8 cellular contexts compared by ENCODE assay signal in the genomic region with DNA sequence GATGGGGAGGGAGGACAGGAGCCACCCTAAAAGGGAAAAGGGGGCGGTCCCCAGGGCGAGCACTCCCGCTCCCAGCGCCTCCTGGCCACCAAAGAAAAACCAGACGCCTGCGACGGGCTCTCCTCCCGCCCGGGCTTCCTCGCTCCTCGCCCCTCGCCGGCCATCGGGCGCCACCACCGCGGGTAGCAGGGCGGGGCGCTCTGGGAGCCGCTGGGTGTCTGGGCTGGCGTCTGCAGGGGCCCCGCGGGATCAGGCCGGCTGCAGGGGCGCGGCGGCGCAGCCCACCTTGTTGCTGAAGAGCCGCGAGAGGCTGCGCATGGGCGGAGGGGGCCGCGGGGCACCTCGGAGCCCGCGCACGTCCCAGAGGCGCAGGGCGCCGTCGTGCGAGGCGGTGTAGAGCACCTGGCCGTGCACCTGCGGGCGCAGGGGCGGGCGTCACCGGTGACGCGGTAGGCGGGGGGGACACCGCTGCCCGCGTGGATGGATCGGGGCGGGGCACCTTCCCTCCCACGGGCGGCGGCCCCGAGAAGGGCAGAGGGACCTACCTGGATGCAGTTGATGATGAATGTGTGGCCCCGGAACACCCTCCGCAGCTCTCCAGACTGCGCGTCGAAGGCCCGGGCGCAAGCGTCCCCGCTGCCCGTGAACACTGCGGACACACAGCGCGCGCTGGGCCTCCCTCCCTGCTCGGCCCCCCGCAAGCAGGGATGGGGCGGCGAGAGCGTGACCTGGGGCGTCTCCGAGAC. TPM values are rescaled to one million over a fixed set of nuclear protein-coding genes. Genes with fewer than 3 reads are reported as not detected.
DNase-seq lines count a peak whose midpoint lies in the region; ATAC-seq, FAIRE-seq and TF ChIP-seq lines count a peak whose summit lies in the region.

No MANE protein-coding gene starts in this region.

- H3K36me3 ChIP-seq in kidney (ENCODE audit: control insufficient read depth in 1 of 2, insufficient read depth in 2 of 2, low read length in 2 of 2) (peaks cover 0 to 8% of the 10 kb centered on the region in 2 donors), suprapubic skin (peaks cover 25% of the 10 kb centered on the region)

- no peak for TF ChIP-seq POLR2A in suprapubic skin (IDR thresholded peaks at IDR 0.05)

- peak overlapping the region; percentile 72 for H3K4me3 Mint-ChIP-seq in activated T-helper 17 cell treated with anti-CD3 and anti-CD28 coated beads, Interleukin-2, amount 50 U/mL, for 72 hours

- H3K27me3 Mint-ChIP-seq in activated T-helper 17 cell treated with anti-CD3 and anti-CD28 coated beads, Interleukin-2, amount 50 U/mL, for 72 hours = no peaks in the 10 kb centered on the region

- H3K9ac ChIP-seq in kidney (ENCODE audit: low read length in 2 of 2) = no peak overlapping the region

- no peaks in the 10 kb centered on the region for H3K9me3 Mint-ChIP-seq in activated T-helper 17 cell treated with anti-CD3 and anti-CD28 coated beads, Interleukin-2, amount 50 U/mL, for 72 hours

- FAIRE-seq in kidney (lab: Jason Lieb, UNC) = no peak

- H3K36me3 Mint-ChIP-seq in activated T-helper 17 cell treated with anti-CD3 and anti-CD28 coated beads, Interleukin-2, amount 50 U/mL, for 72 hours (ENCODE audit: low read depth) = peaks cover 21% of the 10 kb centered on the region

- no peaks in the 10 kb centered on the region for H3K9me3 ChIP-seq in kidney (ENCODE audit: control insufficient read depth in 1 of 2, low read length in 2 of 2)
- H3K9me3 ChIP-seq in suprapubic skin = no peaks in the 10 kb centered on the region

- H3K4me1 Mint-ChIP-seq in activated T-helper 17 cell treated with anti-CD3 and anti-CD28 coated beads, Interleukin-2, amount 50 U/mL, for 72 hours = peaks cover 8% of the 10 kb centered on the region

- no peak overlapping the region for H3K27ac Mint-ChIP-seq in activated T-helper 17 cell treated with anti-CD3 and anti-CD28 coated beads, Interleukin-2, amount 50 U/mL, for 72 hours

- H3K27ac ChIP-seq in kidney (ENCODE audit: low read depth in 2 of 2, low read length in 2 of 2) = no peak overlapping the region
- H3K27ac ChIP-seq in suprapubic skin = no peak overlapping the region

- TF ChIP-seq CTCF in kidney (IDR thresholded peaks at IDR 0.05; ENCODE audit: borderline replicate concordance, extremely low read depth, insufficient read depth) = no peak
- no peak for TF ChIP-seq CTCF in suprapubic skin (IDR thresholded peaks at IDR 0.05)

- peak; percentile 14 for DNase-seq in 8988T
- DNase-seq in kidney = peak; percentile 72
- peak in 1 of 2 donors; percentile 62 for DNase-seq in suprapubic skin (ENCODE audit: low spot score in 2 of 2)
- DNase-seq in COLO829 (ENCODE audit: low spot score) = no peak
- DNase-seq in NCI-H2107 treated with DMSO at 0.1 percent for 48 hours (lab: John Stamatoyannopoulos, UW; ENCODE audit: unreplicated experiment) = no peak

- no peak for TF ChIP-seq EP300 in suprapubic skin (IDR thresholded peaks at IDR 0.05)

- H3K4me3 ChIP-seq in kidney (ENCODE audit: low read length in 2 of 2) (peak overlapping the region in 1 of 2 donors; percentile 9), suprapubic skin (peak overlapping the region; percentile 29)

- H3K4me1 ChIP-seq in kidney (ENCODE audit: control insufficient read depth in 1 of 2, insufficient read depth in 1 of 2, low read depth in 1 of 2, low read length in 2 of 2) = peaks cover 0 to 9% of the 10 kb centered on the region in 2 donors
- H3K4me1 ChIP-seq in suprapubic skin = peaks cover 12% of the 10 kb centered on the region

- ATAC-seq in HG02610 (IDR thresholded peaks at IDR 0.05; ENCODE audit: unreplicated experiment) (peak; percentile 31), HG03460 (IDR thresholded peaks at IDR 0.05; ENCODE audit: unreplicated experiment) (no peak)
- peak; percentile 63 for ATAC-seq in activated T-helper 17 cell treated with anti-CD3 and anti-CD28 coated beads, Interleukin-2, amount 50 U/mL, for 72 hours (replicated peaks)

- 4% methylated on average over 11 of the region's 83 CpGs for WGBS in suprapubic skin

- H3K27me3 ChIP-seq in suprapubic skin = peaks cover 16% of the 10 kb centered on the region

- intact Hi-C loops in kidney (cut with DNase I) = no loop called here

RNA-seq across cellular contexts. Expression of a gene that starts 28.3 kb away (rescaled TPM):
- total RNA-seq in activated T-helper 17 cell treated with anti-CD3 and anti-CD28 coated beads, Interleukin-2, amount 50 U/mL, for 72 hours = under 1 TPM in 1 of 2 donors, not detected in 1; 0.45 TPM
- total RNA-seq in kidney (5.9 TPM), suprapubic skin (1 to 10 TPM in 2 of 4 donors, under 1 TPM in 1, not detected in 1; 0.81 to 2.8 (median 1.4) TPM)
- polyA plus RNA-seq in kidney (ENCODE audit: insufficient read depth, low read depth, low replicate concordance) = 1.8 TPM

RNA-seq across cellular contexts. Expression of a gene that starts 39.9 kb away (rescaled TPM):
- 10 to 100 TPM; 36.9 to 70.3 TPM for total RNA-seq in activated T-helper 17 cell treated with anti-CD3 and anti-CD28 coated beads, Interleukin-2, amount 50 U/mL, for 72 hours
- total RNA-seq in kidney = 51.8 TPM
- polyA plus RNA-seq in kidney (ENCODE audit: insufficient read depth, low read depth, low replicate concordance) = 32.7 TPM
- 10 to 100 TPM; 39.3 to 70.8 (median 41.7) TPM for total RNA-seq in suprapubic skin

RNA-seq across cellular contexts. Expression of a gene that starts 58.4 kb away (rescaled TPM):
- total RNA-seq in activated T-helper 17 cell treated with anti-CD3 and anti-CD28 coated beads, Interleukin-2, amount 50 U/mL, for 72 hours = not detected
- total RNA-seq in kidney (0.22 TPM), suprapubic skin (not detected)
- not detected for polyA plus RNA-seq in kidney (ENCODE audit: insufficient read depth, low read depth, low replicate concordance)

Comparison
In these comparisons a context has a peak if more than half of its experiments do, and no peak if none do; other contexts are left out.
1. DNase-seq: peak in 8988T (single experiment) and kidney (single experiment); none in COLO829 (single experiment) and NCI-H2107 treated with DMSO at 0.1 percent for 48 hours (single experiment).